2 cellular contexts compared by ENCODE assay signal in the genomic region with DNA sequence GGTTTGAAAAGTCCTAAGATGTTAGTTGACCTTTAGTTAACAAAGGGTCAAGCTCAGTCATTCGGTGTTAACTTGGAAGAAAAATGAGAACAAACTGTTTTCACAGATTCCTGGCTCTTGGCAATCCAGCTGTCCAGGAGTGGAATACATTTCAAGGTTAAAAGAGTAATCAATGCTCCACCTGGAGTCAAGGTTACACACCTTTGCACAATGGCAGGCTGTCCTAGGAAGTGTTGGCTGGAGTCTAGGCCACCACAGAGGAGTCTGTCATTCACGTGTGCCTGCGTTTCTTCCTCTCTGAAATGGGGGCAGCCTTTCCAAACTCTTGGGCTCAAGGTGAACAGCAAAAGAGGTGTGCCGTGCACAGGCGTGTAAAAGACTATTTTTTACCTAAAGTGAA.
TF ChIP-seq lines count a peak whose summit lies in the region.

No MANE protein-coding gene starts in this region.

TF ChIP-seq in IMR-90, 13 proteins besides CTCF, POLR2A, EP300 and RAD21:
- no peak for TF ChIP-seq CHD1 (IDR thresholded peaks at IDR 0.05; ENCODE audit: low read depth, low read length)
- TF ChIP-seq MAZ (IDR thresholded peaks at IDR 0.05; ENCODE audit: borderline replicate concordance, low read depth, low read length) = no peak
- no peak for TF ChIP-seq NFE2L2 (IDR thresholded peaks at IDR 0.05; ENCODE audit: low read depth, low read length)
- no peak for TF ChIP-seq MAFK (IDR thresholded peaks at IDR 0.05; ENCODE audit: low read depth, low read length)
- no peak for TF ChIP-seq MXI1 (IDR thresholded peaks at IDR 0.05; ENCODE audit: borderline replicate concordance, low read depth, low read length)
- TF ChIP-seq BHLHE40 (IDR thresholded peaks at IDR 0.05; ENCODE audit: low read depth, low read length) = no peak
- no peak for TF ChIP-seq RFX5 (IDR thresholded peaks at IDR 0.05; ENCODE audit: low read depth, low read length)
- TF ChIP-seq, protein P1, sequence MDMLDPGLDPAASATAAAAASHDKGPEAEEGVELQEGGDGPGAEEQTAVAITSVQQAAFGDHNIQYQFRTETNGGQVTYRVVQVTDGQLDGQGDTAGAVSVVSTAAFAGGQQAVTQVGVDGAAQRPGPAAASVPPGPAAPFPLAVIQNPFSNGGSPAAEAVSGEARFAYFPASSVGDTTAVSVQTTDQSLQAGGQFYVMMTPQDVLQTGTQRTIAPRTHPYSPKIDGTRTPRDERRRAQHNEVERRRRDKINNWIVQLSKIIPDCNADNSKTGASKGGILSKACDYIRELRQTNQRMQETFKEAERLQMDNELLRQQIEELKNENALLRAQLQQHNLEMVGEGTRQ (IDR thresholded peaks at IDR 0.05; ENCODE audit: low read depth, low read length) = no peak
- no peak for TF ChIP-seq FOS (IDR thresholded peaks at IDR 0.05; ENCODE audit: low read depth, low read length)
- no peak for TF ChIP-seq SMC3 (IDR thresholded peaks at IDR 0.05; ENCODE audit: low read depth, low read length)
- TF ChIP-seq, protein P2, sequence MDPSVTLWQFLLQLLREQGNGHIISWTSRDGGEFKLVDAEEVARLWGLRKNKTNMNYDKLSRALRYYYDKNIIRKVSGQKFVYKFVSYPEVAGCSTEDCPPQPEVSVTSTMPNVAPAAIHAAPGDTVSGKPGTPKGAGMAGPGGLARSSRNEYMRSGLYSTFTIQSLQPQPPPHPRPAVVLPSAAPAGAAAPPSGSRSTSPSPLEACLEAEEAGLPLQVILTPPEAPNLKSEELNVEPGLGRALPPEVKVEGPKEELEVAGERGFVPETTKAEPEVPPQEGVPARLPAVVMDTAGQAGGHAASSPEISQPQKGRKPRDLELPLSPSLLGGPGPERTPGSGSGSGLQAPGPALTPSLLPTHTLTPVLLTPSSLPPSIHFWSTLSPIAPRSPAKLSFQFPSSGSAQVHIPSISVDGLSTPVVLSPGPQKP (IDR thresholded peaks at IDR 0.05; ENCODE audit: borderline replicate concordance, low read depth, low read length) = no peak
- no peak for TF ChIP-seq RCOR1 (IDR thresholded peaks at IDR 0.05; ENCODE audit: insufficient replicate concordance, low read length)
- TF ChIP-seq CEBPB (IDR thresholded peaks at IDR 0.05; ENCODE audit: low read depth, low read length) = no peak

TF ChIP-seq in H1, 55 proteins besides CTCF, POLR2A, EP300 and RAD21:
- TF ChIP-seq CHD1 (IDR thresholded peaks at IDR 0.05; ENCODE audit: low read depth, low read length) = no peak
- no peak for TF ChIP-seq TAF7 (optimal IDR thresholded peaks at IDR 0.05; ENCODE audit: borderline replicate concordance, low read depth, low read length)
- TF ChIP-seq CEBPB (IDR thresholded peaks at IDR 0.05; ENCODE audit: low read depth, low read length) = no peak
- no peak for TF ChIP-seq BRCA1 (IDR thresholded peaks at IDR 0.05; ENCODE audit: low read depth, low read length)
- TF ChIP-seq ASH2L (IDR thresholded peaks at IDR 0.05; ENCODE audit: low read length) = no peak
- TF ChIP-seq JUN (IDR thresholded peaks at IDR 0.05; ENCODE audit: low read depth, low read length) = no peak
- TF ChIP-seq BACH1 (IDR thresholded peaks at IDR 0.05; ENCODE audit: low read length) = no peak
- TF ChIP-seq EZH2 (IDR thresholded peaks at IDR 0.05; ENCODE audit: low read depth, low read length, severe bottlenecking) = no peak
- TF ChIP-seq NANOG (IDR thresholded peaks at IDR 0.05; ENCODE audit: insufficient read depth, low read depth, low read length, poor library complexity, severe bottlenecking) = no peak
- TF ChIP-seq RFX5 (IDR thresholded peaks at IDR 0.05; ENCODE audit: borderline replicate concordance, low read depth, low read length) = no peak
- TF ChIP-seq HDAC2 (IDR thresholded peaks at IDR 0.05; ENCODE audit: borderline replicate concordance in 1 of 2, low read depth in 2 of 2, low read length in 2 of 2) = no peak
